In genomic region chr10:4131407-4132215, GRCh38 we compare ENCODE assay signal across 8 cellular contexts.
A peak's percentile ranks its signal among the peaks of the same experiment; 100 is the strongest.
DNase-seq lines count a peak whose midpoint lies in the region; ATAC-seq lines count a peak whose summit lies in the region.

No MANE protein-coding gene starts in this region.

- no peaks in the 10 kb centered on the region for H3K27me3 Mint-ChIP-seq in activated T-helper 1 cell treated with anti-CD3 and anti-CD28 coated beads, Interleukin-12 subunit alpha, Interleukin-12 subunit beta, Interleukin-2, Interleukin-4 antibody, amounts not matched to agents 30 ng/mL and 10 ng/mL and 1 ng/mL, durations not matched to agents 14 hours and 24 hours and 36 hours (ENCODE audit: insufficient read depth)

- peaks cover 14% of the 10 kb centered on the region for H3K9me3 Mint-ChIP-seq in activated T-helper 1 cell treated with anti-CD3 and anti-CD28 coated beads, Interleukin-12 subunit alpha, Interleukin-12 subunit beta, Interleukin-2, Interleukin-4 antibody, amounts not matched to agents 30 ng/mL and 10 ng/mL and 1 ng/mL, durations not matched to agents 14 hours and 24 hours and 36 hours

- peaks cover 0 to 46% (median 13%) of the 10 kb centered on the region in 5 donors for H3K4me1 ChIP-seq in subcutaneous abdominal adipose tissue (ENCODE audit: control insufficient read depth in 5 of 5, insufficient read depth in 5 of 5, low read length in 5 of 5)

- H3K36me3 Mint-ChIP-seq in activated T-helper 1 cell treated with anti-CD3 and anti-CD28 coated beads, Interleukin-12 subunit alpha, Interleukin-12 subunit beta, Interleukin-2, Interleukin-4 antibody, amounts not matched to agents 30 ng/mL and 10 ng/mL and 1 ng/mL, durations not matched to agents 14 hours and 24 hours and 36 hours (ENCODE audit: low read depth): peaks cover 14% of the 10 kb centered on the region

- peaks cover 26% of the 10 kb centered on the region for H3K4me1 Mint-ChIP-seq in activated T-helper 1 cell treated with anti-CD3 and anti-CD28 coated beads, Interleukin-12 subunit alpha, Interleukin-12 subunit beta, Interleukin-2, Interleukin-4 antibody, amounts not matched to agents 30 ng/mL and 10 ng/mL and 1 ng/mL, durations not matched to agents 14 hours and 24 hours and 36 hours (ENCODE audit: low read depth)

- no peaks in the 10 kb centered on the region for H3K27me3 ChIP-seq in subcutaneous abdominal adipose tissue (ENCODE audit: control insufficient read depth in 5 of 5, insufficient read depth in 4 of 5, low read length in 5 of 5)

- peak; percentile 54 for ATAC-seq in GM21526 (IDR thresholded peaks at IDR 0.05; ENCODE audit: low FRiP score, unreplicated experiment)
- ATAC-seq in left ventricle myocardium superior: peak; percentile 84

- no peak overlapping the region for H3K9ac ChIP-seq in subcutaneous abdominal adipose tissue (ENCODE audit: low read length in 5 of 5)

- H3K27ac ChIP-seq in subcutaneous abdominal adipose tissue (ENCODE audit: low read depth, low read length): peak overlapping the region; percentile 43

- no peaks in the 10 kb centered on the region for H3K9me3 ChIP-seq in subcutaneous abdominal adipose tissue (ENCODE audit: control insufficient read depth in 5 of 5, low read length in 5 of 5)

- no peak overlapping the region for H3K4me3 Mint-ChIP-seq in activated T-helper 1 cell treated with anti-CD3 and anti-CD28 coated beads, Interleukin-12 subunit alpha, Interleukin-12 subunit beta, Interleukin-2, Interleukin-4 antibody, amounts not matched to agents 30 ng/mL and 10 ng/mL and 1 ng/mL, durations not matched to agents 14 hours and 24 hours and 36 hours

- intact Hi-C loops in activated T-helper 1 cell treated with anti-CD3 and anti-CD28 coated beads, Interleukin-12 subunit alpha, Interleukin-12 subunit beta, Interleukin-2, Interleukin-4 antibody, amounts not matched to agents 30 ng/mL and 10 ng/mL and 1 ng/mL, durations not matched to agents 14 hours and 24 hours and 36 hours (cut with micrococcal nuclease): loop anchor here (1.0 to 10.0 kb wide), 22 partner anchors 49 to 1037 kb away; no protein-coding TSS in a partner anchor
- intact Hi-C loops in left ventricle myocardium superior (cut with micrococcal nuclease): no loop called here

- H3K4me3 ChIP-seq in subcutaneous abdominal adipose tissue (ENCODE audit: low read depth in 1 of 5, low read length in 5 of 5): peak overlapping the region in 2 of 5 donors; percentile 2 to 14

- H3K27ac Mint-ChIP-seq in activated T-helper 1 cell treated with anti-CD3 and anti-CD28 coated beads, Interleukin-12 subunit alpha, Interleukin-12 subunit beta, Interleukin-2, Interleukin-4 antibody, amounts not matched to agents 30 ng/mL and 10 ng/mL and 1 ng/mL, durations not matched to agents 14 hours and 24 hours and 36 hours: no peak overlapping the region

- DNase-seq in GDM1 (lab: John Stamatoyannopoulos, UW): peak; percentile 47
- DNase-seq in HT-29 (ENCODE audit: low spot score): peak; percentile 73
- peak; percentile 49 for DNase-seq in activated T-helper 1 cell treated with anti-CD3 and anti-CD28 coated beads, Interleukin-12 subunit alpha, Interleukin-12 subunit beta, Interleukin-2, Interleukin-4 antibody, amounts not matched to agents 30 ng/mL and 10 ng/mL and 1 ng/mL, durations not matched to agents 14 hours and 24 hours and 36 hours (ENCODE audit: low spot score)
- no peak for DNase-seq in left ventricle myocardium superior
- DNase-seq in C1 segment of cervical spinal cord (lab: John Stamatoyannopoulos, UW): no peak
- DNase-seq in NCI-H146 (lab: John Stamatoyannopoulos, UW): no peak

- H3K36me3 ChIP-seq in subcutaneous abdominal adipose tissue (ENCODE audit: control insufficient read depth in 5 of 5, insufficient read depth in 5 of 5, low read length in 5 of 5): no peaks in the 10 kb centered on the region

Comparison
In these comparisons a context has a peak if more than half of its experiments do, and no peak if none do; other contexts are left out.
1. DNase-seq: peak in GDM1 (single experiment), HT-29 (single experiment) and activated T-helper 1 cell treated with anti-CD3 and anti-CD28 coated beads, Interleukin-12 subunit alpha, Interleukin-12 subunit beta, Interleukin-2, Interleukin-4 antibody, amounts not matched to agents 30 ng/mL and 10 ng/mL and 1 ng/mL, durations not matched to agents 14 hours and 24 hours and 36 hours (single experiment); none in left ventricle myocardium superior (single experiment), C1 segment of cervical spinal cord (0 of 14) and NCI-H146 (single experiment).